8 cellular contexts compared by ENCODE assay signal in the genomic region with DNA sequence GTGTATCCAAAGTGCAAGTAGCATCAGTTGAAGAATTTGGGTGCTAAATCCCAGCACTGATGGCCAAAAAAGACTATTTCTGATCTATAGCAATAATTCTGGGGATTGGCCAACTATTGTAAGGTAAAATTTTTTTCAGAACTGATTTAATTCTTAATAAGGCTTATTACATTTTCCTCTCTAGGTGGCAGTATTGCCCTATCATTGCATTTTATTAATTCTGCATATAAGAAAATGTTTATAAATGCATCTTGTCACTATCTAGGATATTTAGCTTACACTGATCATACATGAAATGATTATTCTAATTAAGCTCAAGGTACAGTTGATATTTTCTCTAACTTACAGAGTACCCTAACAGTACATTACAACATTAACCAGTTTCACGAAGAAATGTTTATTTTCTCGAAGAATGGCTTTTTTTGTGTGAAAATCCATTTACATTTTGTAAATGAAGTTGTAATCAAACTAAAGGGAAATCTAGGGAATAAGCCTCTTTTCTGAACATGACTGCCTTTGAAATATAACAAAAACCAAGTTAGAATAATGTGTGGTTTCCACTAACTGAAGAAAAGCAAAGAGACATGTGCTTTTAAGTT. TPM values are rescaled to one million over a fixed set of nuclear protein-coding genes. Genes with fewer than 3 reads are reported as not detected.
DNase-seq lines count a peak whose midpoint lies in the region; ATAC-seq, FAIRE-seq and TF ChIP-seq lines count a peak whose summit lies in the region.

No MANE protein-coding gene starts in this region.

- H3K9me3 ChIP-seq in WERI-Rb-1 (ENCODE audit: severe bottlenecking) = no peaks in the 10 kb centered on the region

- H3K36me3 ChIP-seq in WERI-Rb-1 = peaks cover 30% of the 10 kb centered on the region

- ATAC-seq in HG03432 (IDR thresholded peaks at IDR 0.05; ENCODE audit: unreplicated experiment) = no peak

- H3K27me3 ChIP-seq in WERI-Rb-1 (ENCODE audit: insufficient read depth, low read depth, severe bottlenecking) = no peaks in the 10 kb centered on the region

- no peak for TF ChIP-seq CTCF in WERI-Rb-1 (IDR thresholded peaks at IDR 0.05; ENCODE audit: low read depth, low read length)

- no peak for TF ChIP-seq POLR2A in GM12891 (IDR thresholded peaks at IDR 0.05; ENCODE audit: low read depth, low read length)

- DNase-seq in GM12891 (ENCODE audit: insufficient read length, low spot score) = peak; percentile 5
- peak; percentile 35 for DNase-seq in NCI-H748 treated with DMSO at 0.1 percent for 48 hours (lab: John Stamatoyannopoulos, UW)
- peak; percentile 56 for DNase-seq in pons (ENCODE audit: low spot score)
- DNase-seq in WERI-Rb-1 = no peak
- no peak for DNase-seq in activated T-cell treated with anti-CD3 and anti-CD28 coated beads, Interleukin-2, amount 50 U/mL, for 48 hours

- peak; percentile 91 for FAIRE-seq in A204.1 (lab: Jason Lieb, UNC)
- no peak for FAIRE-seq in GM12891 (lab: Jason Lieb, UNC)
- FAIRE-seq in endometrium (lab: Jason Lieb, UNC) = peak; percentile 69

- no peak overlapping the region for H3K4me3 ChIP-seq in WERI-Rb-1 (ENCODE audit: low read depth, low read length)

- no peak overlapping the region for H3K27ac ChIP-seq in WERI-Rb-1

TF ChIP-seq in GM12891, 5 proteins besides CTCF, POLR2A, EP300 and RAD21:
- TF ChIP-seq PAX5 (IDR thresholded peaks at IDR 0.05; ENCODE audit: insufficient read depth, low read length, severe bottlenecking) = no peak
- no peak for TF ChIP-seq TAF1 (IDR thresholded peaks at IDR 0.05; ENCODE audit: low read depth, low read length)
- TF ChIP-seq SPI1 (IDR thresholded peaks at IDR 0.05; ENCODE audit: low read depth, low read length) = no peak
- no peak for TF ChIP-seq POU2F2 (IDR thresholded peaks at IDR 0.05; ENCODE audit: low read depth, low read length)
- no peak for TF ChIP-seq POLR2AphosphoS5 (IDR thresholded peaks at IDR 0.05; ENCODE audit: low read depth, low read length)

RNA-seq across cellular contexts. Expression of a gene that starts 11.0 kb away (rescaled TPM):
- 1.0 TPM for polyA plus RNA-seq in GM12891 (2012; ENCODE audit: low read depth, missing spikeins)

Comparison
In these comparisons a context has a peak if more than half of its experiments do, and no peak if none do; other contexts are left out.
1. DNase-seq: peak in GM12891 (single experiment), NCI-H748 treated with DMSO at 0.1 percent for 48 hours (single experiment) and pons (single experiment); none in WERI-Rb-1 (single experiment) and activated T-cell treated with anti-CD3 and anti-CD28 coated beads, Interleukin-2, amount 50 U/mL, for 48 hours (0 of 2).